In the genomic region with DNA sequence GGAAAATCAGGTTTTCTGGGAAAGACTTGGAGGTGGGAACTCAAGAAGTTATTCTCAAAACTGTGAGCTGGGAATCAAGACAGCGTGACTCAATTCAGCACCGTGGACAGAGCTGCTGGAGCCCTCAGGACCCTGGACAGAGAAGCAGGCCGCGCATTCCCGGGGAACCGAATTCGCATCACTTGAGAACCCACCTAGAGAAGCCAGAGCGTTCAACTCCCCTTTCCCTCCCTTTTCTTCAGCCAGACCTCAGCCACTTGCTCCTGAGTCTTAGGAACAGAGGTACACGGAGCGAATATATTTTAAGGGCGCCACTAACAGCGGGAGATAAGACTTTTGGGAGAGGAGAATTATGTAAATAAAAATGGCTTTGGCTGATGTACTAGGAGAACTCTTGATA, we compare ENCODE assay signal across 1 cellular context.
A peak's percentile ranks its signal among the peaks of the same experiment; 100 is the strongest.
TF ChIP-seq lines count a peak whose summit lies in the region.

No MANE protein-coding gene starts in this region.

TF ChIP-seq in HepG2, 621 proteins besides CTCF, POLR2A, EP300 and RAD21 (continued from another document and continues in another):
- no peak for TF ChIP-seq CBX1 (IDR thresholded peaks at IDR 0.05; ENCODE audit: low read depth)
- TF ChIP-seq MEF2D (CRISPR knock-in tag; IDR thresholded peaks at IDR 0.05): peak; percentile 99
- TF ChIP-seq ZNF563 (CRISPR knock-in tag; IDR thresholded peaks at IDR 0.05): peak; percentile 100
- no peak for TF ChIP-seq HNRNPUL1 (IDR thresholded peaks at IDR 0.05; ENCODE audit: low read depth, low read length)
- TF ChIP-seq, protein P1, sequence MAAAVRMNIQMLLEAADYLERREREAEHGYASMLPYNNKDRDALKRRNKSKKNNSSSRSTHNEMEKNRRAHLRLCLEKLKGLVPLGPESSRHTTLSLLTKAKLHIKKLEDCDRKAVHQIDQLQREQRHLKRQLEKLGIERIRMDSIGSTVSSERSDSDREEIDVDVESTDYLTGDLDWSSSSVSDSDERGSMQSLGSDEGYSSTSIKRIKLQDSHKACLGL (CRISPR knock-in tag; IDR thresholded peaks at IDR 0.05): peak; percentile 100
- TF ChIP-seq ZNF883 (CRISPR knock-in tag; IDR thresholded peaks at IDR 0.05; ENCODE audit: not compliant biosample characterization): peak; percentile 100
- TF ChIP-seq ZFP36L1 (CRISPR knock-in tag; IDR thresholded peaks at IDR 0.05): peak; percentile 100
- peak; percentile 96 for TF ChIP-seq TEAD3 (CRISPR knock-in tag; optimal IDR thresholded peaks at IDR 0.05; ENCODE audit: borderline replicate concordance)
- TF ChIP-seq KLF16 (CRISPR knock-in tag; IDR thresholded peaks at IDR 0.05): peak; percentile 99 to 100
- peak; percentile 100 for TF ChIP-seq ZNF234 (CRISPR knock-in tag; conservative IDR thresholded peaks at IDR 0.05)
- TF ChIP-seq ZNF225 (CRISPR knock-in tag; IDR thresholded peaks at IDR 0.05): peak; percentile 100
- peak; percentile 99 for TF ChIP-seq ZNF746 (CRISPR knock-in tag; IDR thresholded peaks at IDR 0.05)
- TF ChIP-seq ZNF263 (CRISPR knock-in tag; IDR thresholded peaks at IDR 0.05): peak; percentile 96
- peak; percentile 100 for TF ChIP-seq MEIS2 (CRISPR knock-in tag; IDR thresholded peaks at IDR 0.05)
- TF ChIP-seq SP4 (CRISPR knock-in tag; IDR thresholded peaks at IDR 0.05): peak; percentile 95
- peak; percentile 99 for TF ChIP-seq ZNF530 (CRISPR knock-in tag; IDR thresholded peaks at IDR 0.05; ENCODE audit: low read depth)
- peak; percentile 100 for TF ChIP-seq ZNF136 (CRISPR knock-in tag; IDR thresholded peaks at IDR 0.05; ENCODE audit: low read depth)
- TF ChIP-seq CBX5 (CRISPR knock-in tag; IDR thresholded peaks at IDR 0.05; ENCODE audit: borderline replicate concordance): peak; percentile 100
- peak; percentile 98 for TF ChIP-seq ZMAT5 (CRISPR knock-in tag; IDR thresholded peaks at IDR 0.05; ENCODE audit: borderline replicate concordance, low read depth)
- TF ChIP-seq PCBP1 (IDR thresholded peaks at IDR 0.05; ENCODE audit: borderline replicate concordance, low read depth, low read length): no peak
- peak; percentile 32; the same call in 1 of the 2 replicates for TF ChIP-seq RFX5 (IDR thresholded peaks at IDR 0.05; ENCODE audit: low read depth, low read length)
- peak; percentile 100 for TF ChIP-seq MXD3 (CRISPR knock-in tag; IDR thresholded peaks at IDR 0.05)
- TF ChIP-seq ZNF570 (CRISPR knock-in tag; IDR thresholded peaks at IDR 0.05; ENCODE audit: borderline replicate concordance): peak; percentile 100
- peak; percentile 99 for TF ChIP-seq MLLT10 (CRISPR knock-in tag; IDR thresholded peaks at IDR 0.05)
- no peak for TF ChIP-seq SRF (IDR thresholded peaks at IDR 0.05; ENCODE audit: low read depth, low read length)
- TF ChIP-seq, protein P2, sequence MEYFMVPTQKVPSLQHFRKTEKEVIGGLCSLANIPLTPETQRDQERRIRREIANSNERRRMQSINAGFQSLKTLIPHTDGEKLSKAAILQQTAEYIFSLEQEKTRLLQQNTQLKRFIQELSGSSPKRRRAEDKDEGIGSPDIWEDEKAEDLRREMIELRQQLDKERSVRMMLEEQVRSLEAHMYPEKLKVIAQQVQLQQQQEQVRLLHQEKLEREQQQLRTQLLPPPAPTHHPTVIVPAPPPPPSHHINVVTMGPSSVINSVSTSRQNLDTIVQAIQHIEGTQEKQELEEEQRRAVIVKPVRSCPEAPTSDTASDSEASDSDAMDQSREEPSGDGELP (IDR thresholded peaks at IDR 0.05; ENCODE audit: borderline replicate concordance, low read depth): no peak
- peak; percentile 99 for TF ChIP-seq MYNN (CRISPR knock-in tag; IDR thresholded peaks at IDR 0.05; ENCODE audit: low read depth)
- no peak for TF ChIP-seq CEBPZ (IDR thresholded peaks at IDR 0.05; ENCODE audit: low read length)
- TF ChIP-seq SP2 (CRISPR knock-in tag; IDR thresholded peaks at IDR 0.05): peak; percentile 74
- no peak for TF ChIP-seq SRSF1 (optimal IDR thresholded peaks at IDR 0.05; ENCODE audit: low read depth, low read length)
- TF ChIP-seq ZNF543 (CRISPR knock-in tag; IDR thresholded peaks at IDR 0.05): peak; percentile 99
- TF ChIP-seq, protein P3, sequence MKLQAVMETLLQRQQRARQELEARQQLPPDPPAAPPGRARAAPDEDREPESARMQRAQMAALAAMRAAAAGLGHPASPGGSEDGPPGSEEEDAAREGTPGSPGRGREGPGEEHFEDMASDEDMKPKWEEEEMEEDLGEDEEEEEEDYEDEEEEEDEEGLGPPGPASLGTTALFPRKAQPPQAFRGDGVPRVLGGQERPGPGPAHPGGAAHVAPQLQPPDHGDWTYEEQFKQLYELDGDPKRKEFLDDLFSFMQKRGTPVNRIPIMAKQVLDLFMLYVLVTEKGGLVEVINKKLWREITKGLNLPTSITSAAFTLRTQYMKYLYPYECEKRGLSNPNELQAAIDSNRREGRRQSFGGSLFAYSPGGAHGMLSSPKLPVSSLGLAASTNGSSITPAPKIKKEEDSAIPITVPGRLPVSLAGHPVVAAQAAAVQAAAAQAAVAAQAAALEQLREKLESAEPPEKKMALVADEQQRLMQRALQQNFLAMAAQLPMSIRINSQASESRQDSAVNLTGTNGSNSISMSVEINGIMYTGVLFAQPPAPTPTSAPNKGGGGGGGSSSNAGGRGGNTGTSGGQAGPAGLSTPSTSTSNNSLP (IDR thresholded peaks at IDR 0.05; ENCODE audit: low read depth, low read length): no peak
- TF ChIP-seq ZFX (CRISPR knock-in tag; IDR thresholded peaks at IDR 0.05; ENCODE audit: low read depth): peak; percentile 65
- TF ChIP-seq ZNF75D (CRISPR knock-in tag; IDR thresholded peaks at IDR 0.05; ENCODE audit: borderline replicate concordance): peak; percentile 100
- TF ChIP-seq RBFOX2 (IDR thresholded peaks at IDR 0.05; ENCODE audit: low read depth, low read length): no peak
- TF ChIP-seq, protein P4, sequence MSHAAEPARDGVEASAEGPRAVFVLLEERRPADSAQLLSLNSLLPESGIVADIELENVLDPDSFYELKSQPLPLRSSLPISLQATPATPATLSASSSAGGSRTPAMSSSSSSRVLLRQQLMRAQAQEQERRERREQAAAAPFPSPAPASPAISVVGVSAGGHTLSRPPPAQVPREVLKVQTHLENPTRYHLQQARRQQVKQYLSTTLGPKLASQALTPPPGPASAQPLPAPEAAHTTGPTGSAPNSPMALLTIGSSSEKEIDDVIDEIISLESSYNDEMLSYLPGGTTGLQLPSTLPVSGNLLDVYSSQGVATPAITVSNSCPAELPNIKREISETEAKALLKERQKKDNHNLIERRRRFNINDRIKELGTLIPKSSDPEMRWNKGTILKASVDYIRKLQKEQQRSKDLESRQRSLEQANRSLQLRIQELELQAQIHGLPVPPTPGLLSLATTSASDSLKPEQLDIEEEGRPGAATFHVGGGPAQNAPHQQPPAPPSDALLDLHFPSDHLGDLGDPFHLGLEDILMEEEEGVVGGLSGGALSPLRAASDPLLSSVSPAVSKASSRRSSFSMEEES (CRISPR knock-in tag; IDR thresholded peaks at IDR 0.05): peak; percentile 100
- no peak for TF ChIP-seq ZBTB40 (IDR thresholded peaks at IDR 0.05)
- TF ChIP-seq ZBTB40 (CRISPR knock-in tag; IDR thresholded peaks at IDR 0.05): peak; percentile 98
- peak; percentile 99 for TF ChIP-seq ZC3H4 (CRISPR knock-in tag; IDR thresholded peaks at IDR 0.05; ENCODE audit: borderline replicate concordance)
- TF ChIP-seq ZNF768 (CRISPR knock-in tag; IDR thresholded peaks at IDR 0.05): peak; percentile 91
- TF ChIP-seq CSRNP1 (CRISPR knock-in tag; IDR thresholded peaks at IDR 0.05): peak; percentile 100
- TF ChIP-seq PHF5A (CRISPR knock-in tag; IDR thresholded peaks at IDR 0.05; ENCODE audit: low read depth, unreplicated experiment): peak; percentile 100
- peak; percentile 100 for TF ChIP-seq ZNF781 (CRISPR knock-in tag; IDR thresholded peaks at IDR 0.05; ENCODE audit: borderline replicate concordance, not compliant biosample characterization)
- peak; percentile 100 for TF ChIP-seq ZNF205 (CRISPR knock-in tag; IDR thresholded peaks at IDR 0.05)
